ENCODE assay signal across 8 cellular contexts in the genomic region with DNA sequence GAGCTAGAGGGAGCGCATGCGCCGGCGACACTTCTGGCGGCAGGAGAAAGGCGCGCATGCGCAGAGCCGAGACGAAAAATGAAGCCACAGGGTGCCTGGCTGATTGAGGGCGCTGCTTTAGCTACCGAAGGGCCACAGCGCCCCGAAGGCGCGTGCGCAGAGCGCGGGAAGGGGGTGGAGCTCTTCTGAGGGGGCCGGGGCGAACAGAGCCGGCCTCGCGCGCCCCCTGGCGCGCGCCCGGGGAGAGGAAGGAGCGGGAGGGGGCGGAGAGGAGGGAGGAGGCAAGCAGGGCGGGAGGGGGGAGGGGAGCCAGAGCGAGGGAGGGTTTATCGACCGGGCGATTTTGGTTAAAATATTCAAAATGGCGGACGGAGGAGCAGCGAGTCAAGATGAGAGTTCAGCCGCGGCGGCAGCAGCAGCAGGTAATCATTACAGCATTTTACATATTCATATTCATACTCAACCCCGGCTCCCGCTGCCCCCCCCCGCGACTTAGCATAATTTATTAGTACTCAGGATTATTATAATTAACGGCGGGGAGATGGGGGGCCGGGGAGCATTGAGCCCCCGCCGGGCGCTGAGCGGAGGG. TPM values are rescaled to one million over a fixed set of nuclear protein-coding genes. Genes with fewer than 3 reads are reported as not detected.
A peak's percentile ranks its signal among the peaks of the same experiment; 100 is the strongest.
DNase-seq lines count a peak whose midpoint lies in the region; ATAC-seq, FAIRE-seq and TF ChIP-seq lines count a peak whose summit lies in the region.

A gene (plus strand): TSS at position 350 of the 589 bp plus-strand sequence. CDS start 12 bp downstream, at position 362.

- TF ChIP-seq CTCF in body of pancreas (IDR thresholded peaks at IDR 0.05), result peak; percentile 66 to 95 (median 76)
- peak in 3 of 4 experiments; percentile 18 to 71 (median 48) for TF ChIP-seq CTCF in sigmoid colon (IDR thresholded peaks at IDR 0.05)

- H3K9me3 ChIP-seq in body of pancreas (no peaks in the 10 kb centered on the region), sigmoid colon (no peaks in the 10 kb centered on the region)

- H3K36me3 ChIP-seq in body of pancreas (replicated peaks in 1 of 2; ENCODE audit: insufficient read depth in 1 of 2, low read depth in 2 of 2) (no peaks in the 10 kb centered on the region), sigmoid colon (no peaks in the 10 kb centered on the region)

- H3K4me3 ChIP-seq in body of pancreas (peak within 1 kb of the TSS; percentile 66 to 87), sigmoid colon (peak within 1 kb of the TSS; percentile 85 to 96 (median 92))

- intact Hi-C loops in body of pancreas (cut with DNase I), result no loop called here
- intact Hi-C loops in sigmoid colon (cut with DNase I), result loop anchor here (1.0 to 10.0 kb wide), 7 partner anchors 154 to 717 kb away; a partner anchor contains a TSS

- H3K27ac ChIP-seq in body of pancreas (peak within 1 kb of the TSS; percentile 93 to 99 (median 94)), sigmoid colon (peak within 1 kb of the TSS; percentile 94 to 99 (median 98))

- peak; percentile 73 to 90 (median 85) for TF ChIP-seq POLR2A in body of pancreas (IDR thresholded peaks at IDR 0.05)
- TF ChIP-seq POLR2A in sigmoid colon (IDR thresholded peaks at IDR 0.05), result peak; percentile 44 to 51

- 0% methylated on average over 32 to 50 of the region's 53 CpGs for WGBS in body of pancreas, 2 donors
- WGBS in sigmoid colon, 2 donors, result 1% methylated on average over 53 of the region's 53 CpGs

- ATAC-seq in GM18520 (IDR thresholded peaks at IDR 0.05; ENCODE audit: unreplicated experiment) (peak; percentile 56), HG03064 (IDR thresholded peaks at IDR 0.05; ENCODE audit: low read depth, unreplicated experiment) (peak; percentile 52), body of pancreas (peak; percentile 87)

- FAIRE-seq in TTC549 (lab: Jason Lieb, UNC), result peak; percentile 89

- TF ChIP-seq EP300 in sigmoid colon (IDR thresholded peaks at IDR 0.05), result no peak

- DNase-seq in A172 (ENCODE audit: low spot score) (peak; percentile 99), NCI-H2107 (lab: John Stamatoyannopoulos, UW) (peak; percentile 99), body of pancreas (peak; percentile 99), iPS DF 4.7 (ENCODE audit: extremely low read depth, low spot score) (peak; percentile 86), sigmoid colon (peak; percentile 99)

- H3K27me3 ChIP-seq in body of pancreas (no peaks in the 10 kb centered on the region), sigmoid colon (no peaks in the 10 kb centered on the region)

- H3K4me1 ChIP-seq in body of pancreas (peaks cover 26% of the 10 kb centered on the region), sigmoid colon (peaks cover 0 to 44% (median 30%) of the 10 kb centered on the region in 4 donors)

RNA-seq across cellular contexts. Expression of the gene that starts here (rescaled TPM):
- 5.1 and 6.0 TPM in 2 replicates for total RNA-seq in A172 (2014; rRNA removed; shearing (Covaris generic))
- total RNA-seq in body of pancreas, result 10 to 100 TPM in 1 of 2 donors, 1 to 10 TPM in 1; 6.2 to 13.5 TPM
- total RNA-seq in sigmoid colon, result 10 to 100 TPM; 15.0 to 35.5 (median 20.3) TPM
- 1 to 10 TPM; 2.3 to 6.3 (median 3.0) TPM for polyA plus RNA-seq in sigmoid colon

Comparison
In these comparisons a context has a peak if more than half of its experiments do, and no peak if none do; other contexts are left out.
1. Peak in every context shown above with its lines: DNase-seq, ATAC-seq, H3K4me3 ChIP-seq and H3K27ac ChIP-seq.